In the genomic region with DNA sequence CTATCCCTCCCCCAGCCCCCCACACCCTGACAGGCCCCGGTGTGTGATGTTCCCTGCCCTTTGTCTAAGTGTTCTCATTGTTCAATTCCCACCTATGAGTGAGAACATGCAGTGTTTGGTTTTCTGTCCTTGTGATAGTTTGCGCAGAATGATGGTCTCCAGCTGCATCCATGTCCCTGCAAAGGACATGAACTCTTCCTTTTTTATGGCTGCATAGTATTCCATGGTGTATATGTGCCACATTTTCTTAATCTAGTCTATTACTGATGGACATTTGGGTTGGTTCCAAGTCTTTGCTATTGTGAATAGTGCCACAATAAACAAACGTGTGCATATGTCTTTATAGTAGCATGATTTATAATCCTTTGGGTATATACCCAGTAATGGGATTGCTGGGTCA, we compare ENCODE assay signal across 4 cellular contexts. TPM values are rescaled to one million over a fixed set of nuclear protein-coding genes. Genes with fewer than 3 reads are reported as not detected.
"Had no signal": no experiment of that assay in that cellular context is flagged by ENCODE, and none has a peak within 500 bp of the region (broad histone marks: within the 10 kb centered on the region; RNA-seq: fewer than 3 reads in every experiment).

No MANE protein-coding gene starts in this region.

RNA-seq across cellular contexts. Expression of a gene that starts 15.2 kb away (rescaled TPM):
- total RNA-seq: LHCN-M2, M059J, MCF 10A, NCI-H460 had no signal

RNA-seq across cellular contexts. Expression of a gene that starts 40.4 kb away (rescaled TPM):
- total RNA-seq: LHCN-M2, NCI-H460 had no signal
